10 cellular contexts compared by ENCODE assay signal in genomic region chr20:57672164-57672563, GRCh38. TPM values are rescaled to one million over a fixed set of nuclear protein-coding genes. Genes with fewer than 3 reads are reported as not detected.
A peak's percentile ranks its signal among the peaks of the same experiment; 100 is the strongest.
DNase-seq lines count a peak whose midpoint lies in the region; ATAC-seq and TF ChIP-seq lines count a peak whose summit lies in the region.
"Had no signal": no experiment of that assay in that cellular context is flagged by ENCODE, and none has a peak within 500 bp of the region (broad histone marks: within the 10 kb centered on the region; RNA-seq: fewer than 3 reads in every experiment).

No MANE protein-coding gene starts in this region.

- H3K4me1 ChIP-seq in RWPE2 (ENCODE audit: insufficient read depth, poor library complexity, severe bottlenecking) = peaks cover 25% of the 10 kb centered on the region
- H3K4me1 ChIP-seq in heart right ventricle = peaks cover 12 to 69% (median 28%) of the 10 kb centered on the region in 9 donors
- no peaks in the 10 kb centered on the region for H3K4me1 ChIP-seq in testis
- H3K4me1 ChIP-seq in SJCRH30 = no peaks in the 10 kb centered on the region

- H3K4me3 ChIP-seq in RWPE2 (ENCODE audit: severe bottlenecking) (no peak overlapping the region), heart right ventricle (peak overlapping the region in 2 of 10 donors; percentile 19 to 22), testis (no peak overlapping the region), SJCRH30 (no peak overlapping the region)

- intact Hi-C loops in heart right ventricle (cut with DNase I) (loop anchor here in 1 of 10 donors (5.0 kb wide), 1 partner anchor 35 kb away; no protein-coding TSS in a partner anchor), testis (cut with DNase I; ENCODE audit: low total_unique reads) (no loop called here)

- H3K36me3 ChIP-seq in RWPE2 (ENCODE audit: low read depth) (peaks cover 86% of the 10 kb centered on the region), heart right ventricle (no peaks in the 10 kb centered on the region), testis (ENCODE audit: low read depth, missing control alignments) (no peaks in the 10 kb centered on the region), SJCRH30 (peaks cover 17% of the 10 kb centered on the region)

- TF ChIP-seq POLR2A in testis (IDR thresholded peaks at IDR 0.05) = no peak

- in situ Hi-C loops in GM13977 (cut with MboI; ENCODE audit: low pct_unique_long_range_greater_than_20kb, low sequenced_read_pairs, unreplicated experiment) = no loop called here

- H3K27me3 ChIP-seq in RWPE2 (ENCODE audit: insufficient read depth, poor library complexity, severe bottlenecking) (no peaks in the 10 kb centered on the region), heart right ventricle (no peaks in the 10 kb centered on the region), testis (no peaks in the 10 kb centered on the region), SJCRH30 (no peaks in the 10 kb centered on the region)

- ATAC-seq in RWPE2 (ENCODE audit: low read depth) = no peak
- peak in 7 of 8 donors; percentile 66 to 84 (median 77) for ATAC-seq in heart right ventricle

- 43 to 51% methylated on average over 26 of the region's 26 CpGs for WGBS in heart right ventricle, 2 donors
- 75 to 79% methylated on average over 18 to 26 of the region's 26 CpGs for WGBS in testis, 2 donors

- DNase-seq in NCI-H1105 treated with DMSO at 0.1 percent for 48 hours (lab: John Stamatoyannopoulos, UW) (peak; percentile 92), RWPE2 (ENCODE audit: low spot score) (no peak), heart right ventricle (peak; percentile 51 to 70), testis (peak; percentile 21), GM13977 (ENCODE audit: low spot score) (no peak), SJCRH30 (no peak)
- no peak for DNase-seq in activated CD4-positive, CD25-positive, alpha-beta regulatory T cell (lab: John Stamatoyannopoulos, UW)
- DNase-seq: kidney had no signal

- H3K9me3 ChIP-seq in RWPE2 (ENCODE audit: severe bottlenecking) (no peaks in the 10 kb centered on the region), heart right ventricle (no peaks in the 10 kb centered on the region), testis (no peaks in the 10 kb centered on the region), SJCRH30 (replicated peaks) (no peaks in the 10 kb centered on the region)

- no peak for TF ChIP-seq CTCF in RWPE2 (IDR thresholded peaks at IDR 0.05; ENCODE audit: poor library complexity, severe bottlenecking)
- no peak for TF ChIP-seq CTCF in heart right ventricle (IDR thresholded peaks at IDR 0.05)
- TF ChIP-seq CTCF in testis (IDR thresholded peaks at IDR 0.05) = no peak
- TF ChIP-seq CTCF in GM13977 (IDR thresholded peaks at IDR 0.05; ENCODE audit: extremely low read depth, insufficient read depth, missing control alignments) = no peak

- H3K27ac ChIP-seq in RWPE2 (ENCODE audit: poor library complexity, severe bottlenecking) (peak overlapping the region; percentile 28), heart right ventricle (peak overlapping the region in 1 of 10 donors; percentile 2), testis (no peak overlapping the region), SJCRH30 (no peak overlapping the region)

RNA-seq across cellular contexts. Expression of gene PMEPA1, which starts 37.7 kb away (rescaled TPM):
- 10 to 100 TPM; 16.1 to 39.2 (median 30.4) TPM for total RNA-seq in heart right ventricle
- polyA plus RNA-seq in heart right ventricle = 10 to 100 TPM; 10.5 to 81.8 TPM
- 10 to 100 TPM in 1 of 2 donors, 1 to 10 TPM in 1; 8.1 to 12.1 TPM for total RNA-seq in testis
- 16.8 TPM for polyA plus RNA-seq in testis (ENCODE audit: insufficient read depth, low read depth, low replicate concordance)
- total RNA-seq in SJCRH30 (2014; rRNA removed; shearing (Covaris generic)) = 15.0 and 15.4 TPM in 2 replicates

RNA-seq across cellular contexts. Expression of gene ZBP1, which starts 51.9 kb away (rescaled TPM):
- total RNA-seq in heart right ventricle = 1 to 10 TPM in 1 of 10 donors, under 1 TPM in 7, not detected in 2; 0.16 to 1.2 (median 0.31) TPM
- polyA plus RNA-seq in heart right ventricle = under 1 TPM; 0.13 to 0.51 TPM
- under 1 TPM in 1 of 2 donors, not detected in 1; 0.31 TPM for total RNA-seq in testis
- polyA plus RNA-seq in testis (ENCODE audit: insufficient read depth, low read depth, low replicate concordance) = 0.66 TPM
- 0.02 TPM in 1 of 2 replicates, not detected in the other for total RNA-seq in SJCRH30 (2014; rRNA removed; shearing (Covaris generic))
- total RNA-seq: G401, progenitor cell of endocrine pancreas had no signal

Comparison
In these comparisons a context has a peak if more than half of its experiments do, and no peak if none do; other contexts are left out.
1. DNase-seq: peak in NCI-H1105 treated with DMSO at 0.1 percent for 48 hours (single experiment), heart right ventricle (2 of 2) and testis (single experiment); none in RWPE2 (single experiment), GM13977 (single experiment), SJCRH30 (0 of 2) and activated CD4-positive, CD25-positive, alpha-beta regulatory T cell (0 of 4).